Comparison of ENCODE assay signal across 1 cellular context in genomic region chr5:144198386-144198785, GRCh38.
A peak's percentile ranks its signal among the peaks of the same experiment; 100 is the strongest.
TF ChIP-seq lines count a peak whose summit lies in the region.

No MANE protein-coding gene starts in this region.

TF ChIP-seq in A549, 52 proteins besides CTCF, POLR2A, EP300 and RAD21 (continued from another document):
- peak; percentile 23 to 55; a peak in 1 of 5 replicates for TF ChIP-seq JUN (IDR thresholded peaks at IDR 0.05)
- TF ChIP-seq RFX5 (IDR thresholded peaks at IDR 0.05) = no peak
- no peak for TF ChIP-seq TFCP2L1 (CRISPR knock-in tag; IDR thresholded peaks at IDR 0.05)
- TF ChIP-seq RARB (CRISPR knock-in tag; IDR thresholded peaks at IDR 0.05) = no peak
- no peak for TF ChIP-seq HMGXB4 (CRISPR knock-in tag; IDR thresholded peaks at IDR 0.05; ENCODE audit: borderline replicate concordance)
- no peak for TF ChIP-seq SMC3 (IDR thresholded peaks at IDR 0.05)
- TF ChIP-seq E2F6 (IDR thresholded peaks at IDR 0.05; ENCODE audit: borderline replicate concordance, low read depth) = no peak
- no peak for TF ChIP-seq PHF8 (IDR thresholded peaks at IDR 0.05; ENCODE audit: borderline replicate concordance, low read depth)
- TF ChIP-seq PBX3 (IDR thresholded peaks at IDR 0.05) = no peak
- no peak for TF ChIP-seq KDM1A (IDR thresholded peaks at IDR 0.05; ENCODE audit: low read depth)
- TF ChIP-seq ZSCAN20 (CRISPR knock-in tag; IDR thresholded peaks at IDR 0.05) = 0 out of 2 replicates have a peak, but pooled peaks have one; percentile 22
- peak; percentile 82; the same call in 1 of the 2 replicates for TF ChIP-seq GATA3 (IDR thresholded peaks at IDR 0.05; ENCODE audit: borderline replicate concordance)
- TF ChIP-seq SREBF2 (IDR thresholded peaks at IDR 0.05) = no peak
- no peak for TF ChIP-seq EHMT2 (IDR thresholded peaks at IDR 0.05; ENCODE audit: low read depth)
- no peak for TF ChIP-seq HOXB5 (CRISPR knock-in tag; IDR thresholded peaks at IDR 0.05)
- no peak for TF ChIP-seq ZFP36 (IDR thresholded peaks at IDR 0.05; ENCODE audit: borderline replicate concordance, partially characterized antibody)
- no peak for TF ChIP-seq MYC (IDR thresholded peaks at IDR 0.05; ENCODE audit: borderline replicate concordance, low read length)
- TF ChIP-seq KDM5A (IDR thresholded peaks at IDR 0.05) = no peak
- TF ChIP-seq NFE2L2 (conservative IDR thresholded peaks at IDR 0.05; ENCODE audit: low read length) = peak; percentile 88
- 0 out of 4 replicates have a peak, but pooled peaks of 1 of the 2 experiments have one; percentile 22 for TF ChIP-seq CEBPB (IDR thresholded peaks at IDR 0.05)
- TF ChIP-seq HES2 (IDR thresholded peaks at IDR 0.05) = no peak
- no peak for TF ChIP-seq FOSB (CRISPR knock-in tag; IDR thresholded peaks at IDR 0.05)
- TF ChIP-seq CHD2 (IDR thresholded peaks at IDR 0.05; ENCODE audit: low read length, partially characterized antibody) = no peak
- TF ChIP-seq MAX (IDR thresholded peaks at IDR 0.05) = peak; percentile 53; the same call in 1 of the 2 replicates
- TF ChIP-seq EHF (CRISPR knock-in tag; IDR thresholded peaks at IDR 0.05) = no peak
- no peak for TF ChIP-seq REST (IDR thresholded peaks at IDR 0.05)
- TF ChIP-seq ZNF302 (CRISPR knock-in tag; IDR thresholded peaks at IDR 0.05) = no peak
- TF ChIP-seq MAZ (IDR thresholded peaks at IDR 0.05; ENCODE audit: borderline replicate concordance, low read depth, low read length) = no peak
- no peak for TF ChIP-seq RCOR1 (IDR thresholded peaks at IDR 0.05; ENCODE audit: low read depth, low read length)
- TF ChIP-seq ATOH8 (CRISPR knock-in tag; IDR thresholded peaks at IDR 0.05; ENCODE audit: low read depth) = no peak
- TF ChIP-seq HOXA7 (CRISPR knock-in tag; IDR thresholded peaks at IDR 0.05) = no peak
- TF ChIP-seq ZC3H11A (IDR thresholded peaks at IDR 0.05) = no peak
- peak; percentile 96 for TF ChIP-seq MAFK (IDR thresholded peaks at IDR 0.05; ENCODE audit: partially characterized antibody)
- TF ChIP-seq JUNB (IDR thresholded peaks at IDR 0.05) = peak; percentile 43; the same call in 1 of the 2 replicates
